24 cellular contexts compared by ENCODE assay signal in genomic region chr3:4083225-4084015, GRCh38.
DNase-seq lines count a peak whose midpoint lies in the region; ATAC-seq, FAIRE-seq and TF ChIP-seq lines count a peak whose summit lies in the region.
"Had no signal": no experiment of that assay in that cellular context is flagged by ENCODE, and none has a peak within 500 bp of the region (broad histone marks: within the 10 kb centered on the region; RNA-seq: fewer than 3 reads in every experiment).

No MANE protein-coding gene starts in this region.

- no peak for ATAC-seq in Right ventricle myocardium superior (ENCODE audit: poor library complexity)

- no peaks in the 10 kb centered on the region for H3K9me3 ChIP-seq in HEK293 (ENCODE audit: control insufficient read depth, insufficient read depth, low read depth, low read length)
- H3K9me3 ChIP-seq: BLaER1 treated with 17β-estradiol and CSF1 and Interleukin-3, amounts not matched to agents 10 nM and 100 nM; Caco-2; SJSA1 had no signal

- no peaks in the 10 kb centered on the region for H3K9me3 Mint-ChIP-seq in nephron progenitor cell
- H3K9me3 Mint-ChIP-seq: H9 had no signal

- in situ Hi-C loops in SK-MEL-5 (cut with HindIII; ENCODE audit: low pct_unique_long_range_greater_than_20kb, low sequenced_read_pairs): no loop called here

- DNase-seq in D721Med (ENCODE audit: insufficient read length, low spot score): no peak
- peak; percentile 54 for DNase-seq in SK-MEL-5 (ENCODE audit: low read depth, low spot score)
- DNase-seq in nephron progenitor cell: no peak
- no peak for DNase-seq in GM10248 (ENCODE audit: extremely low spot score)
- no peak for DNase-seq in DMS79 (lab: John Stamatoyannopoulos, UW)
- DNase-seq in Right ventricle myocardium superior: no peak
- DNase-seq: ACHN; Caco-2; CD4-positive, alpha-beta memory T cell; DMS53; EL; GF-D8; H9; IMR-90; MV-4-11; NCI-H1105 treated with DMSO at 0.1 percent for 48 hours; NCI-H2029 treated with DMSO at 0.1 percent for 48 hours; SW 1271; T-helper 2 cell had no signal

- POLR2A ChIA-PET in HEK293 (lab: Yijun Ruan, JAX) (no interaction called here), GM10248 (lab: Yijun Ruan, JAX) (no interaction called here)

- intact Hi-C loops in Right ventricle myocardium superior (cut with DNase I): no loop called here

- TF ChIP-seq CTCF in D721Med (IDR thresholded peaks at IDR 0.05; ENCODE audit: insufficient read depth, missing control alignments) (peak; percentile 23), HEK293 (tag by site-specific recombination; IDR thresholded peaks at IDR 0.05) (no peak), nephron progenitor cell (IDR thresholded peaks at IDR 0.05) (no peak), GM10248 (IDR thresholded peaks at IDR 0.05; ENCODE audit: control extremely low read depth, extremely low read depth, low read depth, missing control alignments) (no peak)

- H3K4me3 ChIP-seq in HEK293 (ENCODE audit: low read depth, low read length): no peak overlapping the region
- H3K4me3 ChIP-seq: BLaER1 treated with 17β-estradiol and CSF1 and Interleukin-3, amounts not matched to agents 10 nM and 100 nM; SJSA1 had no signal

- H3K36me3 ChIP-seq in HEK293 (ENCODE audit: control insufficient read depth in 2 of 2, insufficient read depth in 1 of 2, low read length in 2 of 2): no peaks in the 10 kb centered on the region
- H3K36me3 ChIP-seq: BLaER1 treated with 17β-estradiol and CSF1 and Interleukin-3, amounts not matched to agents 10 nM and 100 nM; SJSA1 had no signal

- H3K27me3 Mint-ChIP-seq in nephron progenitor cell (ENCODE audit: low read depth, poor library complexity): peaks cover 3% of the 10 kb centered on the region
- H3K27me3 Mint-ChIP-seq: CD4-positive, alpha-beta memory T cell had no signal

- H3K36me3 Mint-ChIP-seq in nephron progenitor cell (ENCODE audit: low read depth): no peaks in the 10 kb centered on the region
- H3K36me3 Mint-ChIP-seq: CD4-positive, alpha-beta memory T cell had no signal

- peak; percentile 6 for FAIRE-seq in D721Med (lab: Jason Lieb, UNC)
- FAIRE-seq: HTR-8/SVneo, RCC 7860 had no signal

- no peak overlapping the region for H3K27ac ChIP-seq in HEK293 (ENCODE audit: extremely low read depth, low read depth, low read length)
- H3K27ac ChIP-seq: BLaER1 treated with 17β-estradiol and CSF1 and Interleukin-3, amounts not matched to agents 10 nM and 100 nM; SJSA1 had no signal

- no peak overlapping the region for H3K4me3 Mint-ChIP-seq in nephron progenitor cell
- H3K4me3 Mint-ChIP-seq: CD4-positive, alpha-beta memory T cell; H9 had no signal

- H3K4me1 Mint-ChIP-seq in nephron progenitor cell: peaks cover 6% of the 10 kb centered on the region
- H3K4me1 Mint-ChIP-seq: CD4-positive, alpha-beta memory T cell had no signal

- H3K27ac Mint-ChIP-seq in nephron progenitor cell: peak overlapping the region; percentile 33
- H3K27ac Mint-ChIP-seq: CD4-positive, alpha-beta memory T cell had no signal

- CTCF ChIA-PET in HEK293 (lab: Yijun Ruan, JAX): no interaction called here
- CTCF ChIA-PET in GM10248 (lab: Yijun Ruan, JAX): interaction anchor here (1.4 to 1.5 kb wide), 2 partner anchors 11 to 206 kb away, joined by 3 read pairs; no protein-coding TSS in a partner anchor

- H3K4me1 ChIP-seq in HEK293 (ENCODE audit: control insufficient read depth, insufficient read depth, low read length): no peaks in the 10 kb centered on the region
- H3K4me1 ChIP-seq: BLaER1 treated with 17β-estradiol and CSF1 and Interleukin-3, amounts not matched to agents 10 nM and 100 nM; SJSA1 had no signal

TF ChIP-seq in HEK293, 187 proteins besides CTCF, POLR2A, EP300 and RAD21:
- peak; percentile 80 for TF ChIP-seq ATF2 (tag by site-specific recombination; IDR thresholded peaks at IDR 0.05; ENCODE audit: low read depth)
- TF ChIP-seq ZEB2 (tag by site-specific recombination; IDR thresholded peaks at IDR 0.05): no peak
TF ChIP-seq in HEK293: peak in this region for 1.
